ENCODE assay signal across 8 cellular contexts in genomic region chr2:116737951-116738350, GRCh38.
"Had no signal": no experiment of that assay in that cellular context is flagged by ENCODE, and none has a peak within 500 bp of the region (broad histone marks: within the 10 kb centered on the region; RNA-seq: fewer than 3 reads in every experiment).

No MANE protein-coding gene starts in this region.

- FAIRE-seq: G401.6, GM12878, GM12891, GM12892, GM18507, GM19239 had no signal

- DNase-seq: GDM1, GF-D8 had no signal

- H3K4me3 ChIP-seq: GM12878 had no signal
